ENCODE assay signal across 12 cellular contexts in genomic region chr1:207181838-207182237, GRCh38.
A peak's percentile ranks its signal among the peaks of the same experiment; 100 is the strongest.
DNase-seq lines count a peak whose midpoint lies in the region; ATAC-seq and TF ChIP-seq lines count a peak whose summit lies in the region.
"Had no signal": no experiment of that assay in that cellular context is flagged by ENCODE, and none has a peak within 500 bp of the region (broad histone marks: within the 10 kb centered on the region; RNA-seq: fewer than 3 reads in every experiment).

No MANE protein-coding gene starts in this region.

- CTCF ChIA-PET in RWPE1 (lab: Yijun Ruan, JAX), result interaction anchor here (0.6 to 3.1 kb wide), 9 partner anchors 11 to 491 kb away, joined by 3 to 28 read pairs (median 4); partner anchors contain the start of gene CD55

- H3K9me3 ChIP-seq in heart right ventricle, result no peaks in the 10 kb centered on the region
- H3K9me3 ChIP-seq in upper lobe of right lung, result no peaks in the 10 kb centered on the region
- H3K9me3 ChIP-seq: thoracic aorta had no signal

- no peaks in the 10 kb centered on the region for H3K27me3 ChIP-seq in heart right ventricle
- no peaks in the 10 kb centered on the region for H3K27me3 ChIP-seq in upper lobe of right lung

- H3K4me3 ChIP-seq in heart right ventricle (no peak overlapping the region), fibroblast of the aortic adventitia (ENCODE audit: low read depth, low read length) (no peak overlapping the region), upper lobe of right lung (no peak overlapping the region)
- H3K4me3 ChIP-seq: thoracic aorta had no signal

- TF ChIP-seq CTCF in heart right ventricle (IDR thresholded peaks at IDR 0.05), result peak in 6 of 9 donors; percentile 21 to 46 (median 28)
- TF ChIP-seq CTCF in RWPE1 (conservative IDR thresholded peaks at IDR 0.05; ENCODE audit: low read depth), result peak; percentile 32; the same call in 1 of the 2 replicates
- TF ChIP-seq CTCF in fibroblast of the aortic adventitia (IDR thresholded peaks at IDR 0.05; ENCODE audit: insufficient read depth, low read length), result no peak
- TF ChIP-seq CTCF in upper lobe of right lung (IDR thresholded peaks at IDR 0.05), result no peak

- H3K4me1 ChIP-seq in heart right ventricle (no peaks in the 10 kb centered on the region), upper lobe of right lung (no peaks in the 10 kb centered on the region)

- no peaks in the 10 kb centered on the region for H3K36me3 ChIP-seq in heart right ventricle
- H3K36me3 ChIP-seq in upper lobe of right lung, result no peaks in the 10 kb centered on the region
- H3K36me3 ChIP-seq: thoracic aorta had no signal

- POLR2A ChIA-PET in RWPE1 (lab: Yijun Ruan, JAX; ENCODE audit: low non-redundant PET), result no interaction called here

- ATAC-seq in heart right ventricle (no peak), Right ventricle myocardium inferior (no peak), upper lobe of right lung (peak; percentile 22), HG02763 (IDR thresholded peaks at IDR 0.05; ENCODE audit: unreplicated experiment) (no peak)
- ATAC-seq: activated T-cell treated with anti-CD3 and anti-CD28 coated beads, Interleukin-2, amount 50 U/mL, for 72 hours had no signal

- no peak for DNase-seq in heart right ventricle
- no peak for DNase-seq in Right ventricle myocardium inferior (ENCODE audit: missing footprints)
- DNase-seq in RWPE1 (ENCODE audit: low spot score), result peak; percentile 22
- DNase-seq in fibroblast of the aortic adventitia (ENCODE audit: low read depth), result peak; percentile 6
- no peak for DNase-seq in upper lobe of right lung
- no peak for DNase-seq in H4 (ENCODE audit: low spot score)
- DNase-seq in SKM-1 treated with dmso at 0.1 percent for 144 hours (lab: John Stamatoyannopoulos, UW; ENCODE audit: unreplicated experiment), result no peak
- DNase-seq: activated T-cell treated with anti-CD3 and anti-CD28 coated beads, Interleukin-2, amount 50 U/mL, for 72 hours; NCI-H1105 treated with DMSO at 0.1 percent for 48 hours; posterior cingulate gyrus had no signal

- intact Hi-C loops in heart right ventricle (cut with DNase I) (loop anchor here in 4 of 10 donors (2.0 to 10.0 kb wide), 4 partner anchors 143 to 225 kb away; partner anchors contain the start of gene CD55 (in 1 of the 4)), Right ventricle myocardium inferior (cut with DNase I) (loop anchor here (5.0 kb wide), 1 partner anchor 220 kb away; no protein-coding TSS in a partner anchor), upper lobe of right lung (cut with DNase I) (no loop called here)

- no peak overlapping the region for H3K27ac ChIP-seq in heart right ventricle
- no peak overlapping the region for H3K27ac ChIP-seq in RWPE1
- no peak overlapping the region for H3K27ac ChIP-seq in upper lobe of right lung
- H3K27ac ChIP-seq: thoracic aorta had no signal

Comparison
In these comparisons a context has a peak if more than half of its experiments do, and no peak if none do; other contexts are left out.
1. DNase-seq: peak in RWPE1 (single experiment) and fibroblast of the aortic adventitia (single experiment); none in heart right ventricle (0 of 2), Right ventricle myocardium inferior (single experiment), upper lobe of right lung (single experiment), H4 (single experiment) and SKM-1 treated with dmso at 0.1 percent for 144 hours (single experiment).
2. CTCF ChIP-seq: peak in heart right ventricle (6 of 9) and RWPE1 (single experiment); none in fibroblast of the aortic adventitia (single experiment) and upper lobe of right lung (single experiment).